1 cellular context compared by ENCODE assay signal in genomic region chr3:125163739-125164601, GRCh38.
TF ChIP-seq lines count a peak whose summit lies in the region.

No MANE protein-coding gene starts in this region.

TF ChIP-seq in K562, 482 proteins besides CTCF, POLR2A, EP300 and RAD21 (continued from another document):
- TF ChIP-seq STAG1 (CRISPR knock-in tag; IDR thresholded peaks at IDR 0.05; ENCODE audit: borderline replicate concordance): peak; percentile 48; the same call in 1 of the 2 replicates
- TF ChIP-seq, protein P1, sequence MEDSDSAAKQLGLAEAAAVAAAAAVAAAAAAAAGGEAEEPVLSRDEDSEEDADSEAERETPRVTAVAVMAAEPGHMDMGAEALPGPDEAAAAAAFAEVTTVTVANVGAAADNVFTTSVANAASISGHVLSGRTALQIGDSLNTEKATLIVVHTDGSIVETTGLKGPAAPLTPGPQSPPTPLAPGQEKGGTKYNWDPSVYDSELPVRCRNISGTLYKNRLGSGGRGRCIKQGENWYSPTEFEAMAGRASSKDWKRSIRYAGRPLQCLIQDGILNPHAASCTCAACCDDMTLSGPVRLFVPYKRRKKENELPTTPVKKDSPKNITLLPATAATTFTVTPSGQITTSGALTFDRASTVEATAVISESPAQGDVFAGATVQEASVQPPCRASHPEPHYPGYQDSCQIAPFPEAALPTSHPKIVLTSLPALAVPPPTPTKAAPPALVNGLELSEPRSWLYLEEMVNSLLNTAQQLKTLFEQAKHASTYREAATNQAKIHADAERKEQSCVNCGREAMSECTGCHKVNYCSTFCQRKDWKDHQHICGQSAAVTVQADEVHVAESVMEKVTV (CRISPR knock-in tag; IDR thresholded peaks at IDR 0.05): peak; percentile 57; the same call in 1 of the 2 replicates
